8 cellular contexts compared by ENCODE assay signal in genomic region chr17:29115906-29116651, GRCh38.
DNase-seq lines count a peak whose midpoint lies in the region; ATAC-seq and TF ChIP-seq lines count a peak whose summit lies in the region.

No MANE protein-coding gene starts in this region.

- H3K9me3 ChIP-seq in MG63: no peaks in the 10 kb centered on the region

- DNase-seq in EL (peak; percentile 72), MG63 (peak; percentile 63), brain microvascular endothelial cell (no peak), mesothelial cell of epicardium (ENCODE audit: low spot score in 2 of 2, unreplicated experiment in 2 of 2) (no peak), G401 (ENCODE audit: low spot score) (no peak)

- no peak overlapping the region for H3K27ac Mint-ChIP-seq in mesothelial cell of epicardium

- in situ Hi-C loops in brain microvascular endothelial cell (cut with HindIII; ENCODE audit: low pct_ligation_motif_present, low sequenced_read_pairs): no loop called here
- in situ Hi-C loops in G401 (cut with HindIII; ENCODE audit: low sequenced_read_pairs): no loop called here

- H3K27me3 Mint-ChIP-seq in mesothelial cell of epicardium (ENCODE audit: low read depth): no peaks in the 10 kb centered on the region

- ATAC-seq in SK-N-SH treated with all-trans-retinoic acid at 6 μM for 48 hours (peak; percentile 74), HG02884 (IDR thresholded peaks at IDR 0.05; ENCODE audit: unreplicated experiment) (no peak), HG03457 (IDR thresholded peaks at IDR 0.05; ENCODE audit: unreplicated experiment) (no peak)

- H3K36me3 Mint-ChIP-seq in mesothelial cell of epicardium: peaks cover 10% of the 10 kb centered on the region

- no peaks in the 10 kb centered on the region for H3K27me3 ChIP-seq in MG63
- no peaks in the 10 kb centered on the region for H3K27me3 ChIP-seq in brain microvascular endothelial cell (replicated peaks)

- H3K9me3 Mint-ChIP-seq in mesothelial cell of epicardium: no peaks in the 10 kb centered on the region

- H3K36me3 ChIP-seq in MG63: peaks cover 14% of the 10 kb centered on the region; the same call in 1 of the 2 replicates
- H3K36me3 ChIP-seq in brain microvascular endothelial cell (replicated peaks): no peaks in the 10 kb centered on the region

- TF ChIP-seq CTCF in brain microvascular endothelial cell (IDR thresholded peaks at IDR 0.05; ENCODE audit: low read depth, low read length, missing control alignments): peak; percentile 77
- TF ChIP-seq CTCF in mesothelial cell of epicardium (IDR thresholded peaks at IDR 0.05; ENCODE audit: unreplicated experiment): peak; percentile 55

- H3K4me1 Mint-ChIP-seq in mesothelial cell of epicardium: no peaks in the 10 kb centered on the region

- H3K4me3 Mint-ChIP-seq in mesothelial cell of epicardium: no peak overlapping the region

- H3K27ac ChIP-seq in brain microvascular endothelial cell: no peak overlapping the region

- H3K4me3 ChIP-seq in MG63 (no peak overlapping the region), brain microvascular endothelial cell (ENCODE audit: low read depth, low read length) (no peak overlapping the region)

TF ChIP-seq in SK-N-SH treated with all-trans-retinoic acid at 6 μM for 48 hours, 23 proteins besides CTCF, POLR2A, EP300 and RAD21:
- TF ChIP-seq ISL1 (CRISPR knock-in tag; IDR thresholded peaks at IDR 0.05): no peak

Comparison
In these comparisons a context has a peak if more than half of its experiments do, and no peak if none do; other contexts are left out.
1. DNase-seq: peak in EL (single experiment) and MG63 (single experiment); none in brain microvascular endothelial cell (single experiment), mesothelial cell of epicardium (0 of 2) and G401 (single experiment).